22 cellular contexts compared by ENCODE assay signal in genomic region chr14:104220225-104221070, GRCh38.
DNase-seq lines count a peak whose midpoint lies in the region; ATAC-seq and TF ChIP-seq lines count a peak whose summit lies in the region.
"Had no signal": no experiment of that assay in that cellular context is flagged by ENCODE, and none has a peak within 500 bp of the region (broad histone marks: within the 10 kb centered on the region; RNA-seq: fewer than 3 reads in every experiment).

No MANE protein-coding gene starts in this region.

- H3K27ac ChIP-seq in WERI-Rb-1 = peak overlapping the region; percentile 96
- no peak overlapping the region for H3K27ac ChIP-seq in right lobe of liver
- H3K27ac ChIP-seq in spleen = peak overlapping the region in 1 of 8 donors; percentile 16
- H3K27ac ChIP-seq: hepatocyte, PC-9 had no signal

- H3K4me3 ChIP-seq in WERI-Rb-1 (ENCODE audit: low read depth, low read length) (peak overlapping the region; percentile 20), right lobe of liver (no peak overlapping the region), spleen (no peak overlapping the region)
- H3K4me3 ChIP-seq: hepatocyte, PC-9 had no signal

- H3K4me1 ChIP-seq in right lobe of liver (no peaks in the 10 kb centered on the region), spleen (peaks cover 0 to 35% (median 12%) of the 10 kb centered on the region in 6 donors)

- intact Hi-C loops in left ventricle myocardium superior (cut with micrococcal nuclease) (no loop called here), cardiac septum (cut with DNase I) (loop anchor here (5.0 kb wide), 1 partner anchor 83 kb away; the partner anchor contains the start of gene KIF26A), right lobe of liver (cut with DNase I) (no loop called here), spleen (cut with DNase I; ENCODE audit: low total_unique reads) (no loop called here)

- TF ChIP-seq CTCF in WERI-Rb-1 (IDR thresholded peaks at IDR 0.05; ENCODE audit: low read depth, low read length) = no peak
- TF ChIP-seq CTCF in right lobe of liver (IDR thresholded peaks at IDR 0.05) = no peak
- no peak for TF ChIP-seq CTCF in spleen (IDR thresholded peaks at IDR 0.05 in 8 of 11, conservative IDR thresholded peaks at IDR 0.05 in 3 of 11)

- 27% methylated on average over 7 of the region's 39 CpGs for WGBS in right lobe of liver (ENCODE audit: insufficient coverage, low coverage, low lambda C conversion rate, missing lambda C conversion rate)
- WGBS in spleen, 5 donors = 54 to 72% (median 63%) methylated on average over 26 to 39 of the region's 39 CpGs

- DNase-seq in left ventricle myocardium superior (peak; percentile 11), cardiac septum (ENCODE audit: low spot score) (no peak), WERI-Rb-1 (peak; percentile 87), right lobe of liver (peak in 2 of 3 donors; percentile 12 to 48), spleen (peak; percentile 64), SKM-1 treated with dmso at 0.1 percent for 144 hours (lab: John Stamatoyannopoulos, UW; ENCODE audit: unreplicated experiment) (no peak), activated gamma-delta T cell (lab: John Stamatoyannopoulos, UW) (no peak)
- DNase-seq: activated CD4-positive, alpha-beta T cell treated with anti-CD3 and anti-CD28 coated beads, Interleukin-2, amount 50 U/mL, for 48 hours; activated CD8-positive, alpha-beta memory T cell treated with anti-CD3 and anti-CD28 coated beads, Interleukin-2, amount 50 U/mL, for 4 hours; DMS53; naive thymus-derived CD4-positive, alpha-beta T cell; NCI-H1092; NCI-H1930; PC-9; SIG-M5; stimulated activated CD4-positive, alpha-beta T cell treated with anti-CD3 and anti-CD28 coated beads, Interleukin-4, amount 100 ng/mL, for 24 hours; substantia nigra had no signal

- H3K36me3 ChIP-seq in WERI-Rb-1 = no peaks in the 10 kb centered on the region
- no peaks in the 10 kb centered on the region for H3K36me3 ChIP-seq in right lobe of liver
- no peaks in the 10 kb centered on the region for H3K36me3 ChIP-seq in spleen

- no peak for TF ChIP-seq POLR2A in right lobe of liver (IDR thresholded peaks at IDR 0.05)
- no peak for TF ChIP-seq POLR2A in spleen (IDR thresholded peaks at IDR 0.05)

- ATAC-seq in left ventricle myocardium superior = no peak
- ATAC-seq in right lobe of liver = no peak
- ATAC-seq in HG03457 (IDR thresholded peaks at IDR 0.05; ENCODE audit: unreplicated experiment) = no peak
- ATAC-seq: activated T-helper 17 cell treated with anti-CD3 and anti-CD28 coated beads, Interleukin-2, amount 50 U/mL, for 72 hours; left lobe of liver; naive thymus-derived CD4-positive, alpha-beta T cell; stimulated activated effector memory CD8-positive, alpha-beta T cell treated with anti-CD3 and anti-CD28 coated beads, Interleukin-12 subunit alpha, Interleukin-12 subunit beta, amount 100 ng/mL, for 72 hours had no signal

- H3K9me3 ChIP-seq in WERI-Rb-1 (ENCODE audit: severe bottlenecking) (no peaks in the 10 kb centered on the region), right lobe of liver (no peaks in the 10 kb centered on the region), spleen (no peaks in the 10 kb centered on the region)

- H3K27me3 ChIP-seq in WERI-Rb-1 (ENCODE audit: insufficient read depth, low read depth, severe bottlenecking) = no peaks in the 10 kb centered on the region
- no peaks in the 10 kb centered on the region for H3K27me3 ChIP-seq in right lobe of liver
- peaks cover 0 to 58% (median 19%) of the 10 kb centered on the region in 7 donors for H3K27me3 ChIP-seq in spleen (replicated peaks in 1 of 7)
- H3K27me3 ChIP-seq: hepatocyte had no signal

Comparison
In these comparisons a context has a peak if more than half of its experiments do, and no peak if none do; other contexts are left out.
1. DNase-seq: peak in left ventricle myocardium superior (single experiment), WERI-Rb-1 (single experiment), right lobe of liver (2 of 3) and spleen (single experiment); none in cardiac septum (single experiment), SKM-1 treated with dmso at 0.1 percent for 144 hours (single experiment) and activated gamma-delta T cell (single experiment).